ENCODE assay signal across 21 cellular contexts in the genomic region with DNA sequence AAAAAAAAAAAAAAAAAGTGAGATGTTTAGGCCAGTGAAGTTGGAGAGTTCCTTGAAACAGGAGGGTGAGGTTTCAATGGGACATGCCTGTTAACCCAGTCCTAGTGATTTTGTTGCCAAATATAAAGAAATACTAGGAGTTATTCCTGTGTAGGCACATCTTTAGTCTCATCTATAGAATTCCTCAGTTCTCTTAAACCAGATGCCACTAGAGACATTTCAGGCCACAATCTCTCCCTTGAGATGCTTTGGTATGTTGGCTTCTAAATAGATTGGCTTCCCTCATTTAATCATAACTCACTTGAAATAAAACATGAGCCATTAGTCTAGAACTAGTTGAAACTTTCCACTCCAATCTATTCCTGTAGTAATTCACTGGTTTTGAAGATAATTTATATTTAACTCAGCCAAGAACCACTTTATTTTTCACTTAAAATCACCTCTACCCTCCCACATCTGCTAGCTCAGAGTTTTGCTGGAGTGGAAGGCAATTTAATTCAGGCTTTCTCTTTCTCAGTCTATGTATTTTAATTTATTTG. TPM values are rescaled to one million over a fixed set of nuclear protein-coding genes. Genes with fewer than 3 reads are reported as not detected.
DNase-seq lines count a peak whose midpoint lies in the region; ATAC-seq and TF ChIP-seq lines count a peak whose summit lies in the region.
"Had no signal": no experiment of that assay in that cellular context is flagged by ENCODE, and none has a peak within 500 bp of the region (broad histone marks: within the 10 kb centered on the region; RNA-seq: fewer than 3 reads in every experiment).

No MANE protein-coding gene starts in this region.

- H3K27ac ChIP-seq in IMR-90 (ENCODE audit: insufficient read depth, low read length), result no peak overlapping the region
- H3K27ac ChIP-seq in osteoblast (ENCODE audit: low read depth, low read length), result no peak overlapping the region
- H3K27ac ChIP-seq: C4-2B, GM23248 had no signal

- H2AFZ ChIP-seq in IMR-90 (replicated peaks; ENCODE audit: low read length, poor library complexity) (no peak overlapping the region), osteoblast (ENCODE audit: low read length) (no peak overlapping the region)
- H2AFZ ChIP-seq: GM23248 had no signal

- H4K20me1 ChIP-seq in IMR-90 (ENCODE audit: insufficient read depth, low read length) (no peaks in the 10 kb centered on the region), osteoblast (ENCODE audit: insufficient read depth, low read length) (peaks cover 13% of the 10 kb centered on the region)

- H3K9me3 ChIP-seq in IMR-90 (ENCODE audit: control insufficient read depth, insufficient read depth, low read length), result no peaks in the 10 kb centered on the region
- no peaks in the 10 kb centered on the region for H3K9me3 ChIP-seq in osteoblast (ENCODE audit: low read depth, low read length)
- H3K9me3 ChIP-seq: HAP-1 had no signal

- dilution Hi-C loops in IMR-90 (cut with HindIII; ENCODE audit: low sequenced_read_pairs, unreplicated experiment), result no loop called here

- H3K4me2 ChIP-seq in IMR-90 (ENCODE audit: low read depth, low read length) (no peak overlapping the region), osteoblast (ENCODE audit: insufficient read depth, low read length) (no peak overlapping the region)

- ATAC-seq in IMR-90 (ENCODE audit: low read depth) (peak; percentile 22; the same call in 1 of the 2 replicates), GM21367 (IDR thresholded peaks at IDR 0.05; ENCODE audit: unreplicated experiment) (no peak), GM19467 (IDR thresholded peaks at IDR 0.05; ENCODE audit: unreplicated experiment) (no peak)
- ATAC-seq: Right ventricle myocardium inferior had no signal

- TF ChIP-seq CTCF in AG09319 (IDR thresholded peaks at IDR 0.05; ENCODE audit: low read depth, low read length) (no peak), IMR-90 (conservative IDR thresholded peaks at IDR 0.05; ENCODE audit: low read depth, low read length) (no peak), osteoblast (IDR thresholded peaks at IDR 0.05; ENCODE audit: extremely low read depth, low read depth, low read length) (no peak)

- POLR2A ChIA-PET in IMR-90 (lab: Charles Lee; ENCODE audit: unreplicated experiment), result no interaction called here

- no peak for TF ChIP-seq RAD21 in IMR-90 (IDR thresholded peaks at IDR 0.05; ENCODE audit: low read length)

- H3K79me1 ChIP-seq in IMR-90 (ENCODE audit: low read depth in 1 of 2, low read length in 2 of 2), result peaks cover 0 to 3% of the 10 kb centered on the region in 2 experiments; a peak in 1 of 4 replicates

- no peak overlapping the region for H2BK120ac ChIP-seq in IMR-90 (ENCODE audit: low read depth, low read length)

- H3K14ac ChIP-seq in IMR-90 (replicated peaks; ENCODE audit: low read depth, low read length), result no peak overlapping the region

- no peak overlapping the region for H2BK15ac ChIP-seq in IMR-90 (ENCODE audit: low read depth, low read length)

- H3K4me1 ChIP-seq in IMR-90 (ENCODE audit: control insufficient read depth, insufficient read depth, low read length), result peaks cover 4% of the 10 kb centered on the region; the same call in 1 of the 2 replicates
- H3K4me1 ChIP-seq in osteoblast (ENCODE audit: insufficient read depth, low read length), result peaks cover 3% of the 10 kb centered on the region
- H3K4me1 ChIP-seq: HAP-1 had no signal

- no peak overlapping the region for H3K4ac ChIP-seq in IMR-90 (ENCODE audit: low read depth, low read length)

- H2BK5ac ChIP-seq in IMR-90 (ENCODE audit: low read depth, low read length, poor library complexity, severe bottlenecking), result no peak overlapping the region

- H3K27me3 ChIP-seq in IMR-90 (ENCODE audit: control insufficient read depth, insufficient read depth, low read length) (no peaks in the 10 kb centered on the region), osteoblast (ENCODE audit: insufficient read depth, low read length) (no peaks in the 10 kb centered on the region)

- no peaks in the 10 kb centered on the region for H3K79me2 ChIP-seq in osteoblast (ENCODE audit: insufficient read depth, low read length)

- in situ Hi-C loops in IMR-90 (cut with MboI; ENCODE audit: low sequenced_read_pairs), result no loop called here

- H3K4me3 ChIP-seq in IMR-90 (ENCODE audit: insufficient read depth, low read depth, low read length), result no peak overlapping the region
- H3K4me3 ChIP-seq in osteoblast (ENCODE audit: insufficient read depth, low read length), result no peak overlapping the region
- H3K4me3 ChIP-seq: GM23248, HAP-1 had no signal

- no peak overlapping the region for H4K91ac ChIP-seq in IMR-90 (ENCODE audit: insufficient read depth, low read depth, low read length)

- intact Hi-C loops in IMR-90 (cut with micrococcal nuclease), result no loop called here

- no peak overlapping the region for H2AK9ac ChIP-seq in IMR-90 (replicated peaks; ENCODE audit: low read depth, low read length, poor library complexity)

- peak; percentile 5 for DNase-seq in AG09319 (ENCODE audit: extremely low read depth, low read depth)
- no peak for DNase-seq in IMR-90
- peak; percentile 15 for DNase-seq in dedifferentiated amniotic fluid mesenchymal stem cell (ENCODE audit: extremely low spot score)
- peak; percentile 73 for DNase-seq in osteoblast (ENCODE audit: insufficient read length, low spot score, missing footprints)
- no peak for DNase-seq in activated CD4-positive, CD25-positive, alpha-beta regulatory T cell treated with anti-CD3 and anti-CD28 coated beads, Interleukin-2, amount 50 U/mL, for 72 hours
- no peak for DNase-seq in stimulated activated CD4-positive, alpha-beta T cell treated with anti-CD3 and anti-CD28 coated beads, Interleukin-4, amount 100 ng/mL, for 4 hours
- DNase-seq: DMS79 treated with DMSO at 0.1 percent for 48 hours, GM23248, Kasumi-1, MM.1S, NCI-H1092, NCI-H146, NCI-H2081, NCI-H2171 treated with DMSO at 0.1 percent for 48 hours, NCI-H446, NCI-H69 had no signal

- no peak for TF ChIP-seq POLR2A in IMR-90 (IDR thresholded peaks at IDR 0.05; ENCODE audit: low read depth, low read length)

- no peak overlapping the region for H3K56ac ChIP-seq in IMR-90 (ENCODE audit: extremely low read depth, insufficient read depth, low read length)

- CTCF ChIA-PET in IMR-90 (lab: Yijun Ruan, JAX), result interaction anchor here (0.8 kb wide), 1 partner anchor 321 kb away, joined by 8 read pairs; no protein-coding TSS in a partner anchor

- H3K36me3 ChIP-seq in IMR-90 (ENCODE audit: control insufficient read depth, insufficient read depth, low read length) (peaks cover 1% of the 10 kb centered on the region; the same call in 1 of the 2 replicates), osteoblast (ENCODE audit: insufficient read depth, low read length) (no peaks in the 10 kb centered on the region)
- H3K36me3 ChIP-seq: HAP-1 had no signal

- BruUV-seq in IMR-90 (replicated peaks; lab: Mats Ljungman, UMichigan), result no TSS peak

- no peak overlapping the region for H3K23ac ChIP-seq in IMR-90 (ENCODE audit: low read depth, low read length)

- H4K8ac ChIP-seq in IMR-90 (ENCODE audit: low read depth in 2 of 2, low read length in 2 of 2), result no peak overlapping the region

- no peak overlapping the region for H4K5ac ChIP-seq in IMR-90 (ENCODE audit: low read depth, low read length)

- no peaks in the 10 kb centered on the region for H3K9me1 ChIP-seq in IMR-90 (ENCODE audit: insufficient read depth, low read length)

- H2AK5ac ChIP-seq in IMR-90 (ENCODE audit: low read depth, low read length), result no peak overlapping the region

- no peak overlapping the region for H3K18ac ChIP-seq in IMR-90 (ENCODE audit: low read depth, low read length)

- no peak overlapping the region for H3K9ac ChIP-seq in IMR-90 (ENCODE audit: low read depth, low read length)
- H3K9ac ChIP-seq: GM23248 had no signal

- H2BK20ac ChIP-seq in IMR-90 (ENCODE audit: low read depth, low read length), result no peak overlapping the region

TF ChIP-seq in IMR-90, 13 proteins besides CTCF, POLR2A, EP300 and RAD21:
- TF ChIP-seq MXI1 (IDR thresholded peaks at IDR 0.05; ENCODE audit: borderline replicate concordance, low read depth, low read length) (no peak), FOS (IDR thresholded peaks at IDR 0.05; ENCODE audit: low read depth, low read length) (no peak), BHLHE40 (IDR thresholded peaks at IDR 0.05; ENCODE audit: low read depth, low read length) (no peak), RFX5 (IDR thresholded peaks at IDR 0.05; ENCODE audit: low read depth, low read length) (no peak)
- TF ChIP-seq, protein P1, sequence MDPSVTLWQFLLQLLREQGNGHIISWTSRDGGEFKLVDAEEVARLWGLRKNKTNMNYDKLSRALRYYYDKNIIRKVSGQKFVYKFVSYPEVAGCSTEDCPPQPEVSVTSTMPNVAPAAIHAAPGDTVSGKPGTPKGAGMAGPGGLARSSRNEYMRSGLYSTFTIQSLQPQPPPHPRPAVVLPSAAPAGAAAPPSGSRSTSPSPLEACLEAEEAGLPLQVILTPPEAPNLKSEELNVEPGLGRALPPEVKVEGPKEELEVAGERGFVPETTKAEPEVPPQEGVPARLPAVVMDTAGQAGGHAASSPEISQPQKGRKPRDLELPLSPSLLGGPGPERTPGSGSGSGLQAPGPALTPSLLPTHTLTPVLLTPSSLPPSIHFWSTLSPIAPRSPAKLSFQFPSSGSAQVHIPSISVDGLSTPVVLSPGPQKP (IDR thresholded peaks at IDR 0.05; ENCODE audit: borderline replicate concordance, low read depth, low read length), result no peak

RNA-seq across cellular contexts. Expression of a gene that starts 29.8 kb away (rescaled TPM):
- total RNA-seq in IMR-90 (2012; rRNA removed), result 4.5 and 5.3 TPM in 2 replicates
- polyA plus RNA-seq in IMR-90 (2012; rRNA removed), result 9.9 and 12.3 TPM in 2 replicates
- polyA plus RNA-seq in IMR-90 (2012; cell fraction: cytosol; rRNA removed), result 4.5 and 11.9 TPM in 2 replicates
- polyA plus RNA-seq in IMR-90 (2012; cell fraction: nucleus; rRNA removed; ENCODE audit: low replicate concordance), result 5.0 and 5.8 TPM in 2 replicates
- 23.5 and 28.9 TPM in 2 replicates for total RNA-seq in osteoblast

Comparison
In these comparisons a context has a peak if more than half of its experiments do, and no peak if none do; other contexts are left out.
1. DNase-seq: peak in AG09319 (single experiment), dedifferentiated amniotic fluid mesenchymal stem cell (single experiment) and osteoblast (single experiment); none in IMR-90 (single experiment), activated CD4-positive, CD25-positive, alpha-beta regulatory T cell treated with anti-CD3 and anti-CD28 coated beads, Interleukin-2, amount 50 U/mL, for 72 hours (single experiment) and stimulated activated CD4-positive, alpha-beta T cell treated with anti-CD3 and anti-CD28 coated beads, Interleukin-4, amount 100 ng/mL, for 4 hours (0 of 2).